ENCODE assay signal across 1 cellular context in the genomic region with DNA sequence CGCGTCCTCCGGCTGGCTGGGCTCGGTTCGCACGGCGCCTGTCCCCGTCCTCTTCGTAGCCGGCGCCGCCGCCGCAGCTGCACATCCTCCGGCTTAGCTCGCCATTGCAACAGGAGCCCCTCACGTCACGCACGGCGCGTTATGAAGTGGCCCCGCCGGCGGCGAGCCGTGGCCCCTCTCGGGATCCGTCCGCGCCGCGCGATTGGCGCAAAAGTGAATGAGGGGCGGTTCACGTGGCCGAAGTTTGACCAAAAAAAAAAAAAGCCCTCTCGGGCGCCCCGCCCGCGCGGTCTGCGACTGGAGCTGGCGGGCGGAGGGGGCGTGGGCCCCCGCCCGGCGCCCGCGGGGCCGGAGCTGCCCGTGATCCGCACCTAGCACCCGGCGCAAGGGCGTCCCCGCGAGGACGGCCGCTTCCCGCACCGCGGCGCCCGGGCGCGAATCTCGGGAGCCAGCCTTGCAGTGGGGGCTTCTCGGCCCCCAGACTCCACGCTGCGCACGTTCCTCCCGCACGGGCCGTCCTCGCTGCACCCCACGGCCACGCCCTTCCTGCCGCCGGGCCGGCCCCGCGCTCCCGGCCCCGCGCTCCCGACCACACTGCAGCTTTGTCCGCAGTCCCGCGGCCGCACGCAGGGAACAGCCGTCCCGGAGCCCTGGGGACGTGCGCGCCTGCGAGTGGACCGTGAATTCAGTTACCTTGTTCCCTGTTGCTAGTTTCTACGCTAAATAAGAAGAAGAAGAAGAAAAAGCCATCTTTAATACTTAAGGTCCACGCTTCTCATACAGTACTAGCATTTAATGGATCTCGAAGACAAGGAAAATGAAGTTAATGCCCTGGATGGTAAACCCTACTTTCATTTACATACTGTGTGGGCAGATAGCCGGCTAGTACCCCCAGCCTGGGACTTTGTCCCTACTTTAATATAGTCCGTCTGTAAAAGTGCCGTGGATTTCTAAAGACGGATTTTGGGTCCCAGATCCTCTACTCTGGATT.
TF ChIP-seq lines count a peak whose summit lies in the region.

A gene with protein sequence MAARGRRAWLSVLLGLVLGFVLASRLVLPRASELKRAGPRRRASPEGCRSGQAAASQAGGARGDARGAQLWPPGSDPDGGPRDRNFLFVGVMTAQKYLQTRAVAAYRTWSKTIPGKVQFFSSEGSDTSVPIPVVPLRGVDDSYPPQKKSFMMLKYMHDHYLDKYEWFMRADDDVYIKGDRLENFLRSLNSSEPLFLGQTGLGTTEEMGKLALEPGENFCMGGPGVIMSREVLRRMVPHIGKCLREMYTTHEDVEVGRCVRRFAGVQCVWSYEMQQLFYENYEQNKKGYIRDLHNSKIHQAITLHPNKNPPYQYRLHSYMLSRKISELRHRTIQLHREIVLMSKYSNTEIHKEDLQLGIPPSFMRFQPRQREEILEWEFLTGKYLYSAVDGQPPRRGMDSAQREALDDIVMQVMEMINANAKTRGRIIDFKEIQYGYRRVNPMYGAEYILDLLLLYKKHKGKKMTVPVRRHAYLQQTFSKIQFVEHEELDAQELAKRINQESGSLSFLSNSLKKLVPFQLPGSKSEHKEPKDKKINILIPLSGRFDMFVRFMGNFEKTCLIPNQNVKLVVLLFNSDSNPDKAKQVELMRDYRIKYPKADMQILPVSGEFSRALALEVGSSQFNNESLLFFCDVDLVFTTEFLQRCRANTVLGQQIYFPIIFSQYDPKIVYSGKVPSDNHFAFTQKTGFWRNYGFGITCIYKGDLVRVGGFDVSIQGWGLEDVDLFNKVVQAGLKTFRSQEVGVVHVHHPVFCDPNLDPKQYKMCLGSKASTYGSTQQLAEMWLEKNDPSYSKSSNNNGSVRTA (minus strand): TSS at position 219 of the 991 bp plus-strand sequence. CDS start 592 bp downstream, outside the sequence.

TF ChIP-seq in SK-N-SH, 30 proteins besides CTCF, POLR2A, EP300 and RAD21 (continued from another document):
- TF ChIP-seq, protein P1, sequence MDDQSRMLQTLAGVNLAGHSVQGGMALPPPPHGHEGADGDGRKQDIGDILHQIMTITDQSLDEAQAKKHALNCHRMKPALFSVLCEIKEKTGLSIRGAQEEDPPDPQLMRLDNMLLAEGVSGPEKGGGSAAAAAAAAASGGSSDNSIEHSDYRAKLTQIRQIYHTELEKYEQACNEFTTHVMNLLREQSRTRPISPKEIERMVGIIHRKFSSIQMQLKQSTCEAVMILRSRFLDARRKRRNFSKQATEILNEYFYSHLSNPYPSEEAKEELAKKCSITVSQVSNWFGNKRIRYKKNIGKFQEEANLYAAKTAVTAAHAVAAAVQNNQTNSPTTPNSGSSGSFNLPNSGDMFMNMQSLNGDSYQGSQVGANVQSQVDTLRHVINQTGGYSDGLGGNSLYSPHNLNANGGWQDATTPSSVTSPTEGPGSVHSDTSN (IDR thresholded peaks at IDR 0.05), result peak; percentile 36; the same call in 1 of the 2 replicates
- TF ChIP-seq GATA2 (CRISPR knock-in tag; IDR thresholded peaks at IDR 0.05) (no peak), RFX5 (IDR thresholded peaks at IDR 0.05; ENCODE audit: low read length) (no peak), POLR2AphosphoS5 (IDR thresholded peaks at IDR 0.05; ENCODE audit: low read depth, low read length) (peak; percentile 79), NFIC (IDR thresholded peaks at IDR 0.05; ENCODE audit: borderline replicate concordance) (no peak), YY1 (IDR thresholded peaks at IDR 0.05; ENCODE audit: low read depth) (peak; percentile 55; the same call in 1 of the 2 replicates)
- TF ChIP-seq, protein P2, sequence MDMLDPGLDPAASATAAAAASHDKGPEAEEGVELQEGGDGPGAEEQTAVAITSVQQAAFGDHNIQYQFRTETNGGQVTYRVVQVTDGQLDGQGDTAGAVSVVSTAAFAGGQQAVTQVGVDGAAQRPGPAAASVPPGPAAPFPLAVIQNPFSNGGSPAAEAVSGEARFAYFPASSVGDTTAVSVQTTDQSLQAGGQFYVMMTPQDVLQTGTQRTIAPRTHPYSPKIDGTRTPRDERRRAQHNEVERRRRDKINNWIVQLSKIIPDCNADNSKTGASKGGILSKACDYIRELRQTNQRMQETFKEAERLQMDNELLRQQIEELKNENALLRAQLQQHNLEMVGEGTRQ (IDR thresholded peaks at IDR 0.05; ENCODE audit: borderline replicate concordance, low read depth, low read length), result peak; percentile 30; the same call in 1 of the 2 replicates
